8 cellular contexts compared by ENCODE assay signal in the genomic region with DNA sequence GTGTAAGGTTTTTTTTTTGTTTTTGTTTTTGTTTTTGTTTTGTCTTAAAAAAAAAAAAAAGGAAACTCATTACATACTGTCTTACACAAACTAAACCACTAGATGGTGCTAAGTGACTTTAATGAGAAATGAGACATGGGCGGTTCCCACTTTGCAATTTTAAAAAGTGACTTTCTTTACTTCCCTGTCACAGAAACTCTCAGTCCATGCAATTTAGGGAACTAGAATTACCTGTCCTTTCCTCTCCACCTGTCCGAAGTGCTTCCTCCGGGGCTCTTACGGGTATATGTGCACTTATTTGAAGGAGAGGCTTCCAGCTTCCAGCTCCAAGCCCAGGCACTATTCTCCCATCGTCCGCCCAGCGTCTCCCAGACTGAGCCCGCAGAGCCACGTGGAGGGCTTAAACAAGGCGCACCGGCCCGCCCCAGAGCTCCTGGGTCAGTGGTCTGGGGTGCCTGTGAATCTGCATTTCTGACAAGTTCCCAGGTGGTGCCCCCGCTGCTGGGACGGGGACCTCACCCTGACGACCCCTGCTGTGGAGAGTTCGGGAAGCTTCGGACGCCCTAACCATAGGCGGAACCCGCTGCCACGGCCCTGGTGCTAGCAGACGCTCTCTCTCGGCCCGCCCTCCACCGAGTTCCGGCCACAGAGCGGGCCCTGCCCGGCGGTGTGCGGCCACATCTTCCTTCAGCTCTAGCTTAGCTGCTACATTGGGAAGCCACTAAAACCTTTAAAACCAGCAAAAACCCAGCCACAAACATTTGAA. TPM values are rescaled to one million over a fixed set of nuclear protein-coding genes. Genes with fewer than 3 reads are reported as not detected.
DNase-seq lines count a peak whose midpoint lies in the region; ATAC-seq and TF ChIP-seq lines count a peak whose summit lies in the region.

No MANE protein-coding gene starts in this region.

- H3K36me3 ChIP-seq in kidney epithelial cell (ENCODE audit: control insufficient read depth, insufficient read depth, low read length): no peaks in the 10 kb centered on the region

- peak overlapping the region; percentile 36 for H3K4me3 ChIP-seq in kidney epithelial cell (ENCODE audit: low read depth, low read length)

- H3K4me1 Mint-ChIP-seq in chondrocyte (ENCODE audit: low read depth): peaks cover 17% of the 10 kb centered on the region

- H3K27ac Mint-ChIP-seq in chondrocyte (ENCODE audit: unreplicated experiment): peak overlapping the region; percentile 89

- H3K9me3 Mint-ChIP-seq in chondrocyte (ENCODE audit: low read depth): no peaks in the 10 kb centered on the region

- peak; percentile 21 for DNase-seq in activated CD4-positive, alpha-beta T cell treated with anti-CD3 and anti-CD28 coated beads for 1 hour
- no peak for DNase-seq in activated CD4-positive, alpha-beta T cell treated with anti-CD3 and anti-CD28 coated beads for 48 hours
- DNase-seq in NCI-H1417 treated with DMSO at 0.1 percent for 48 hours (lab: John Stamatoyannopoulos, UW): peak; percentile 11
- DNase-seq in UCSD-AML1 (lab: John Stamatoyannopoulos, UW; ENCODE audit: unreplicated experiment): peak; percentile 83
- no peak for DNase-seq in chondrocyte (ENCODE audit: low spot score)
- DNase-seq in kidney epithelial cell (ENCODE audit: low read depth): no peak
- peak; percentile 40 to 47 for DNase-seq in stimulated activated CD4-positive, alpha-beta T cell treated with anti-CD3 and anti-CD28 coated beads, Interleukin-2, amount 100 ng/mL, for 24 hours

- ATAC-seq in HG02884 (IDR thresholded peaks at IDR 0.05; ENCODE audit: unreplicated experiment): peak; percentile 57

- peaks cover 2% of the 10 kb centered on the region for H3K36me3 Mint-ChIP-seq in chondrocyte (ENCODE audit: low read depth)

- no peaks in the 10 kb centered on the region for H3K27me3 Mint-ChIP-seq in chondrocyte (ENCODE audit: low read depth)

- peak overlapping the region; percentile 82 for H3K4me3 Mint-ChIP-seq in chondrocyte (ENCODE audit: unreplicated experiment)

- H3K27me3 ChIP-seq in kidney epithelial cell (ENCODE audit: control insufficient read depth, insufficient read depth, low read length): no peaks in the 10 kb centered on the region

- TF ChIP-seq CTCF in chondrocyte (IDR thresholded peaks at IDR 0.05) (peak; percentile 94), kidney epithelial cell (IDR thresholded peaks at IDR 0.05; ENCODE audit: insufficient read depth, low read length, poor library complexity, severe bottlenecking) (peak; percentile 34)

RNA-seq across cellular contexts. Expression of a gene that starts 26.1 kb away (rescaled TPM):
- 9.6 to 14.4 TPM (median 11.7 TPM) in 3 replicates for total RNA-seq in chondrocyte
- total RNA-seq in kidney epithelial cell: 2.1 and 4.5 TPM in 2 replicates

Comparison
In these comparisons a context has a peak if more than half of its experiments do, and no peak if none do; other contexts are left out.
1. DNase-seq: peak in activated CD4-positive, alpha-beta T cell treated with anti-CD3 and anti-CD28 coated beads for 1 hour (single experiment), NCI-H1417 treated with DMSO at 0.1 percent for 48 hours (single experiment), UCSD-AML1 (single experiment) and stimulated activated CD4-positive, alpha-beta T cell treated with anti-CD3 and anti-CD28 coated beads, Interleukin-2, amount 100 ng/mL, for 24 hours (2 of 2); none in activated CD4-positive, alpha-beta T cell treated with anti-CD3 and anti-CD28 coated beads for 48 hours (single experiment), chondrocyte (single experiment) and kidney epithelial cell (single experiment).